In genomic region chr14:101561145-101561896, GRCh38 we compare ENCODE assay signal across 13 cellular contexts. TPM values are rescaled to one million over a fixed set of nuclear protein-coding genes. Genes with fewer than 3 reads are reported as not detected.
A peak's percentile ranks its signal among the peaks of the same experiment; 100 is the strongest.
DNase-seq lines count a peak whose midpoint lies in the region; ATAC-seq and TF ChIP-seq lines count a peak whose summit lies in the region.
"Had no signal": no experiment of that assay in that cellular context is flagged by ENCODE, and none has a peak within 500 bp of the region (broad histone marks: within the 10 kb centered on the region; RNA-seq: fewer than 3 reads in every experiment).

TSS of gene DIO3 (plus strand) at chr14:101561495.

- peaks cover 96% of the 10 kb centered on the region for H3K27me3 ChIP-seq in neural progenitor cell

- H2AFZ ChIP-seq in neural progenitor cell (replicated peaks), result no peak within 1 kb of the TSS

- peaks cover 7% of the 10 kb centered on the region for H3K9me3 Mint-ChIP-seq in neural progenitor cell

- H3K4me3 ChIP-seq in neural progenitor cell, result peak within 1 kb of the TSS; percentile 43

- H3K27me3 Mint-ChIP-seq in neural progenitor cell (ENCODE audit: insufficient read depth, low read depth), result peaks cover 60% of the 10 kb centered on the region

- no peaks in the 10 kb centered on the region for H3K79me2 ChIP-seq in neural progenitor cell (ENCODE audit: low read depth)

- H3K27ac Mint-ChIP-seq in neural progenitor cell, result no peak within 1 kb of the TSS

- TF ChIP-seq CTCF in neural progenitor cell (IDR thresholded peaks at IDR 0.05), result no peak

- peaks cover 31% of the 10 kb centered on the region for H3K4me1 Mint-ChIP-seq in neural progenitor cell

- no peaks in the 10 kb centered on the region for H3K36me3 Mint-ChIP-seq in neural progenitor cell

- H3K4me1 ChIP-seq in neural progenitor cell, result peaks cover 18% of the 10 kb centered on the region
- H3K4me1 ChIP-seq: thyroid gland had no signal

- peaks cover 60% of the 10 kb centered on the region for H4K20me1 ChIP-seq in neural progenitor cell (ENCODE audit: low read depth)

- no peaks in the 10 kb centered on the region for H3K9me3 ChIP-seq in neural progenitor cell (ENCODE audit: low read depth)
- H3K9me3 ChIP-seq: thyroid gland had no signal

- no peak for ATAC-seq in GM18511 (IDR thresholded peaks at IDR 0.05; ENCODE audit: unreplicated experiment)
- ATAC-seq: left lobe of liver had no signal

- H3K36me3 ChIP-seq in neural progenitor cell, result no peaks in the 10 kb centered on the region
- H3K36me3 ChIP-seq: thyroid gland had no signal

- no peak within 1 kb of the TSS for H3K4me2 ChIP-seq in neural progenitor cell

- H3K4me3 Mint-ChIP-seq in neural progenitor cell, result peak within 1 kb of the TSS; percentile 78
- H3K4me3 Mint-ChIP-seq: T-helper 1 cell treated with Interleukin-12 subunit alpha and Interleukin-12 subunit beta and Interleukin-4 antibody, amounts not matched to agents 30 μg/mL and 1 μg/mL, for 36 hours had no signal

- no peak within 1 kb of the TSS for H3K27ac ChIP-seq in neural progenitor cell

- DNase-seq in COLO668 (lab: John Stamatoyannopoulos, UW; ENCODE audit: unreplicated experiment) (peak; percentile 19), HuH-7 (ENCODE audit: low spot score) (peak; percentile 92), ecto neural progenitor cell (ENCODE audit: low spot score) (peak; percentile 92), neural progenitor cell (ENCODE audit: low spot score) (peak; percentile 96), cerebellum (ENCODE audit: low spot score) (no peak), CD1c-positive myeloid dendritic cell (ENCODE audit: extremely low spot score) (no peak)
- no peak for DNase-seq in effector CD8-positive, alpha-beta T cell (lab: John Stamatoyannopoulos, UW)
- DNase-seq: activated effector memory CD4-positive, alpha-beta T cell treated with Interleukin-2 at 50 U/mL for 16 hours; DMS53; thyroid gland had no signal

- no peak within 1 kb of the TSS for H3K9ac ChIP-seq in neural progenitor cell

- H3F3A ChIP-seq in neural progenitor cell (ENCODE audit: low read depth), result peaks cover 7% of the 10 kb centered on the region

RNA-seq across cellular contexts. Expression of gene DIO3, which starts in this region (rescaled TPM):
- total RNA-seq in neural progenitor cell (ENCODE audit: low replicate concordance) (0.90 and 3.3 TPM in 2 replicates), cerebellum (6.1 TPM)

Comparison
In these comparisons a context has a peak if more than half of its experiments do, and no peak if none do; other contexts are left out.
1. DNase-seq: peak in COLO668 (single experiment), HuH-7 (single experiment), ecto neural progenitor cell (single experiment) and neural progenitor cell (single experiment); none in cerebellum (single experiment), CD1c-positive myeloid dendritic cell (single experiment) and effector CD8-positive, alpha-beta T cell (single experiment).